In the genomic region with DNA sequence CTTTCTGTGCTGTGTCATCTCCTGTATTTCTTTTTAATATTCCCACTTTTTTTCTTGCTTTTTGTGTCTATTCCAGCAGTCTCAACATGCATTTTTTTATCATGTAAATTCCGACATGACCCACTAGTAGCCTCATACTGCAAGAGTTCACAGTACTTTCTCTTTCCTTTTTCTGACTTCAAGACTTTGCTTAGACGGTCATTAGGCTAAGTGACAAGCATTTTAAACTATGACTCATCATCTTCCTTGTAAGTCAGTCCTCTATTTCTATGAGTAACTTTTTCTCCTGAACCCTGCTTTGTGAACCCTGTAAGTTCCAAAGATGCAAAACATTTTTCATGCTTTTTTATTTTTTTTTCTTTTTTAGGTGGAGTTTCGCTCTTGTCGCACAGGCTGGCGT, we compare ENCODE assay signal across 1 cellular context.
TF ChIP-seq lines count a peak whose summit lies in the region.

No MANE protein-coding gene starts in this region.

TF ChIP-seq in GM12878, 131 proteins besides CTCF, POLR2A, EP300 and RAD21 (continued from another document):
- TF ChIP-seq ATF7 (IDR thresholded peaks at IDR 0.05; ENCODE audit: low read depth) (peak; percentile 70), WRNIP1 (IDR thresholded peaks at IDR 0.05; ENCODE audit: borderline replicate concordance, low read depth, low read length) (no peak), CREB1 (IDR thresholded peaks at IDR 0.05; ENCODE audit: low read depth) (0 out of 2 replicates have a peak, but pooled peaks have one; percentile 18), BACH1 (IDR thresholded peaks at IDR 0.05; ENCODE audit: borderline replicate concordance) (peak; percentile 89; the same call in 1 of the 2 replicates)
- TF ChIP-seq, protein P1, sequence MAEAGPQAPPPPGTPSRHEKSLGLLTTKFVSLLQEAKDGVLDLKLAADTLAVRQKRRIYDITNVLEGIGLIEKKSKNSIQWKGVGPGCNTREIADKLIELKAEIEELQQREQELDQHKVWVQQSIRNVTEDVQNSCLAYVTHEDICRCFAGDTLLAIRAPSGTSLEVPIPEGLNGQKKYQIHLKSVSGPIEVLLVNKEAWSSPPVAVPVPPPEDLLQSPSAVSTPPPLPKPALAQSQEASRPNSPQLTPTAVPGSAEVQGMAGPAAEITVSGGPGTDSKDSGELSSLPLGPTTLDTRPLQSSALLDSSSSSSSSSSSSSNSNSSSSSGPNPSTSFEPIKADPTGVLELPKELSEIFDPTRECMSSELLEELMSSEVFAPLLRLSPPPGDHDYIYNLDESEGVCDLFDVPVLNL (IDR thresholded peaks at IDR 0.05; ENCODE audit: low read depth, low read length), result no peak
